Comparison of ENCODE assay signal across 28 cellular contexts in the genomic region with DNA sequence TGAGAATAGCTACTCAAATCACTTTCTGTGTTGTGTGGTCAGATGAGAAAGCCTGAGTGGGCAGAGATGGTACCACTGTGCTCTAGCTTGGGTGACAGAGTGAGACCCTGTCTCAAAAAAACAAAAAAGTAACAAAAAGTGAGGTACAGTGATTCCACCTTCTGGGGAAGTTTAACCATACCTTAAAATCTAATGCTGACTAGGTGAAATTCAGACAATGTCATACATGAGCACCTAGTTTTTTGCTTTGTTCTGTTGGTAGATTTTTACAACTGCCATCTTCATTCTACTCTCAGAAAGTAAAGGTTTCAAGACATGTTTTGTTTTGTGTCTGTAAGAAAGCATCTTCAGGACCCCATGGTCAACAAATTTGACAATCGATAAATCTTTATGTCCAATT.
"Had no signal": no experiment of that assay in that cellular context is flagged by ENCODE, and none has a peak within 500 bp of the region (broad histone marks: within the 10 kb centered on the region; RNA-seq: fewer than 3 reads in every experiment).

No MANE protein-coding gene starts in this region.

- DNase-seq: cortex of kidney; effector CD8-positive, alpha-beta T cell; effector memory CD8-positive, alpha-beta T cell; endodermal cell; erythroblast; esophagus squamous epithelium; foreskin fibroblast; foreskin melanocyte; gastrocnemius medialis; glutamatergic neuron; head of caudate nucleus; heart right ventricle; hippocampal formation; left cardiac atrium; left lung; left ventricle myocardium superior; lower lobe of right lung; mesenchymal stem cell; mucosa of descending colon; naive B cell had no signal

- H3K4me3 ChIP-seq: esophagus squamous epithelium, gastrocnemius medialis, heart right ventricle, left lung, lower lobe of right lung, mucosa of descending colon had no signal

- H3K4me3 Mint-ChIP-seq: dendritic cell treated with granulocyte-macrophage colony-stimulating factor and Interleukin-4, amounts not matched to agents 40 ng/mL and 50 ng/mL, for 4 days; effector memory CD8-positive, alpha-beta T cell; endodermal cell; mesothelial cell of epicardium; naive B cell had no signal

- FAIRE-seq: colon, endometrium, islet of Langerhans, keratinocyte had no signal

- H3K4me1 ChIP-seq: esophagus squamous epithelium, gastrocnemius medialis, left lung, lower lobe of right lung had no signal

- ATAC-seq: effector memory CD8-positive, alpha-beta T cell; esophagus mucosa; gastrocnemius medialis; heart right ventricle; left cardiac atrium; left lung; left ventricle myocardium superior; lower lobe of right lung; mucosa of descending colon had no signal

- H3K27ac ChIP-seq: epithelial cell of prostate, esophagus squamous epithelium, gastrocnemius medialis, heart right ventricle, left lung, lower lobe of right lung had no signal

- H3K9me3 Mint-ChIP-seq: dendritic cell treated with granulocyte-macrophage colony-stimulating factor and Interleukin-4, amounts not matched to agents 40 ng/mL and 50 ng/mL, for 4 days; effector memory CD8-positive, alpha-beta T cell; endodermal cell; mesothelial cell of epicardium had no signal

- H3K27ac Mint-ChIP-seq: dendritic cell treated with granulocyte-macrophage colony-stimulating factor and Interleukin-4, amounts not matched to agents 40 ng/mL and 50 ng/mL, for 4 days; effector memory CD8-positive, alpha-beta T cell; endodermal cell had no signal

- H3K27me3 ChIP-seq: esophagus squamous epithelium, gastrocnemius medialis, heart right ventricle, left lung had no signal

- H3K4me1 Mint-ChIP-seq: naive B cell had no signal

- H3K9me3 ChIP-seq: esophagus squamous epithelium, gastrocnemius medialis, heart right ventricle, left lung, lower lobe of right lung, mucosa of descending colon had no signal
